33 cellular contexts compared by ENCODE assay signal in genomic region chrX:85914431-85914830, GRCh38.
"Had no signal": no experiment of that assay in that cellular context is flagged by ENCODE, and none has a peak within 500 bp of the region (broad histone marks: within the 10 kb centered on the region; RNA-seq: fewer than 3 reads in every experiment).

No MANE protein-coding gene starts in this region.

- H3K4me1 Mint-ChIP-seq: brain had no signal

- H3K4me1 ChIP-seq: ascending aorta, breast epithelium had no signal

- H3K4me3 Mint-ChIP-seq: activated B cell treated with CpG ODN at 0.5 μM for 24 hours; activated CD8-positive, alpha-beta T cell treated with anti-CD3 and anti-CD28 coated beads for 36 hours; activated naive CD8-positive, alpha-beta T cell; activated T-cell treated with anti-CD3 and anti-CD28 coated beads, Interleukin-2, amount 50 U/mL, for 4 hours; activated T-helper 17 cell treated with anti-CD3 and anti-CD28 coated beads, Interleukin-2, amount 50 U/mL, for 72 hours; brain; dendritic cell treated with granulocyte-macrophage colony-stimulating factor and Interleukin-4, amounts not matched to agents 40 ng/mL and 50 ng/mL, for 4 days; endodermal cell; T-cell; T-helper 1 cell treated with Interleukin-12 subunit alpha and Interleukin-12 subunit beta and Interleukin-4 antibody, amounts not matched to agents 30 μg/mL and 1 μg/mL, for 36 hours; T-helper 2 cell treated with Interferon-gamma antibody and Interleukin-4, amounts not matched to agents 5 μg/mL and 100 μg/mL, for 36 hours had no signal

- H3K27me3 Mint-ChIP-seq: activated B cell treated with CpG ODN at 0.5 μM for 24 hours; activated CD8-positive, alpha-beta T cell treated with anti-CD3 and anti-CD28 coated beads for 36 hours; activated naive CD8-positive, alpha-beta T cell; activated T-helper 17 cell treated with anti-CD3 and anti-CD28 coated beads, Interleukin-2, amount 50 U/mL, for 72 hours; brain; dendritic cell treated with granulocyte-macrophage colony-stimulating factor and Interleukin-4, amounts not matched to agents 40 ng/mL and 50 ng/mL, for 4 days; T-cell had no signal

- H3K9me3 ChIP-seq: ascending aorta, breast epithelium had no signal

- H3K27ac Mint-ChIP-seq: activated B cell treated with CpG ODN at 0.5 μM for 24 hours; activated CD8-positive, alpha-beta T cell treated with anti-CD3 and anti-CD28 coated beads for 36 hours; activated naive CD8-positive, alpha-beta T cell; activated T-helper 17 cell treated with anti-CD3 and anti-CD28 coated beads, Interleukin-2, amount 50 U/mL, for 72 hours; brain; dendritic cell treated with granulocyte-macrophage colony-stimulating factor and Interleukin-4, amounts not matched to agents 40 ng/mL and 50 ng/mL, for 4 days; endodermal cell; T-cell; T-helper 1 cell treated with Interleukin-12 subunit alpha and Interleukin-12 subunit beta and Interleukin-4 antibody, amounts not matched to agents 30 μg/mL and 1 μg/mL, for 36 hours; T-helper 2 cell treated with Interferon-gamma antibody and Interleukin-4, amounts not matched to agents 5 μg/mL and 100 μg/mL, for 36 hours had no signal

- H3K36me3 ChIP-seq: ascending aorta, breast epithelium, cardiac muscle cell, WERI-Rb-1 had no signal

- DNase-seq: activated B cell treated with CpG ODN at 0.5 μM for 24 hours; activated CD4-positive, alpha-beta T cell treated with anti-CD3 and anti-CD28 coated beads for 48 hours; activated CD4-positive, alpha-beta T cell treated with anti-CD3 and anti-CD28 coated beads, Interleukin-2, amount 50 U/mL, for 1 hour; activated CD4-positive, alpha-beta T cell treated with anti-CD3 and anti-CD28 coated beads, Interleukin-2, amount 50 U/mL, for 48 hours; activated CD8-positive, alpha-beta memory T cell treated with anti-CD3 and anti-CD28 coated beads for 24 hours; activated CD8-positive, alpha-beta T cell treated with anti-CD3 and anti-CD28 coated beads for 36 hours; activated effector memory CD4-positive, alpha-beta T cell treated with Interleukin-2 at 50 U/mL for 16 hours; activated naive CD4-positive, alpha-beta T cell treated with anti-CD3 and anti-CD28 coated beads, Interleukin-2, amount 50 U/mL, for 16 hours; activated naive CD4-positive, alpha-beta T cell treated with Interleukin-2 at 50 U/mL for 16 hours; activated T-cell treated with anti-CD3 and anti-CD28 coated beads, Interleukin-2, amount 50 U/mL, for 4 hours; central memory CD4-positive, alpha-beta T cell; cerebellar nuclear complex; dorsolateral prefrontal cortex; effector memory CD4-positive, alpha-beta T cell; endodermal cell; foreskin fibroblast; glutamatergic neuron; SW 1271; T-cell; T1000; WERI-Rb-1 had no signal

- ATAC-seq: activated CD4-positive, CD25-positive, alpha-beta regulatory T cell treated with anti-CD3 and anti-CD28 coated beads, Interleukin-2, amount 50 U/mL, for 24 hours; activated CD8-positive, alpha-beta T cell treated with anti-CD3 and anti-CD28 coated beads for 36 hours; activated T-cell treated with anti-CD3 and anti-CD28 coated beads, Interleukin-2, amount 50 U/mL, for 4 hours; activated T-helper 17 cell treated with anti-CD3 and anti-CD28 coated beads, Interleukin-2, amount 50 U/mL, for 72 hours; esophagus mucosa; T-cell had no signal

- H3K9me3 Mint-ChIP-seq: activated B cell treated with CpG ODN at 0.5 μM for 24 hours; activated T-cell treated with anti-CD3 and anti-CD28 coated beads, Interleukin-2, amount 50 U/mL, for 4 hours; activated T-helper 17 cell treated with anti-CD3 and anti-CD28 coated beads, Interleukin-2, amount 50 U/mL, for 72 hours; dendritic cell treated with granulocyte-macrophage colony-stimulating factor and Interleukin-4, amounts not matched to agents 40 ng/mL and 50 ng/mL, for 4 days; T-cell; T-helper 1 cell treated with Interleukin-12 subunit alpha and Interleukin-12 subunit beta and Interleukin-4 antibody, amounts not matched to agents 30 μg/mL and 1 μg/mL, for 36 hours had no signal

- H3K4me3 ChIP-seq: ascending aorta, breast epithelium, cardiac muscle cell, coronary artery, dorsolateral prefrontal cortex had no signal

- H3K27me3 ChIP-seq: ascending aorta, breast epithelium, cardiac muscle cell had no signal

- H3K27ac ChIP-seq: ascending aorta, breast epithelium, cardiac muscle cell, coronary artery, dorsolateral prefrontal cortex, WERI-Rb-1 had no signal
